1 cellular context compared by ENCODE assay signal in the genomic region with DNA sequence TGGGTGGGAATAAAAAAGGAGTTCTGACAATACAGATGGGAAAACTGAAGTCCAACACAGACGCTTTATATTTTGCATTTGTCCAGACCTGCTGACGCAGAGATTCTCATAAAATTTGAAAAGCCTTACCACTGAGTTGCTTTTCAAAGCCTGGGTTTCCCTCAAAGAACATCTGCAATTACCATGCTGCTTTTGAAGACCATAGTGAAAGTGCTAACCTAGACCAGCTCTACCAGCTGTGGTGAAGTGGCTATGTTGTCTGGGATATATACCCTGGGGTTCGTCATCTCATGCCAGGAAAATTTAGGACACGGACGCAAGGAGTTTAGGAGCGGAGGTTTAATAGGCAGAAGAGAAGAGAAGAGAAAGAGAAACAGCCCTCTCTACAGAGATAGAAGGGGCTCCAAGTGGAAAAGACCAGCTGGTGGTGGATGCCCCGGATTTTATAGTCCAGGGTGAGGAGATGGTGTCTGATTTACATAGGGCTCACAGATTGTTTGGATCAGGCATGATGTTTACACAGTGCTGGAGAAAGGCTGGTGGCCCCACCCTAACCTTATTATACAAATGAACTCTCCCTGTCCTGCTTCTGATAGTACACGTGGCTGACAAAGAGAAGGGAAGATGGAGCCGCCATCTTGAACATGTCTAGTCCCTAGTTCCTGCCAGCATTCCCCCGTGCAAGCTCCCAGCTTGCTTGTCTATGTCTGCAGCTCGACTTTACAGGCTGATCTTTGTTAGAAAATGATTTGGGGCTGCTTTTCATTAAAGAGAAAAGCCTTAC.
TF ChIP-seq lines count a peak whose summit lies in the region.

No MANE protein-coding gene starts in this region.

TF ChIP-seq in K562, 482 proteins besides CTCF, POLR2A, EP300 and RAD21 (continued from another document and continues in another):
- no peak for TF ChIP-seq SOX6 (IDR thresholded peaks at IDR 0.05)
- TF ChIP-seq ESRRA (IDR thresholded peaks at IDR 0.05; ENCODE audit: borderline replicate concordance, low read depth), result no peak
- TF ChIP-seq, protein P1, sequence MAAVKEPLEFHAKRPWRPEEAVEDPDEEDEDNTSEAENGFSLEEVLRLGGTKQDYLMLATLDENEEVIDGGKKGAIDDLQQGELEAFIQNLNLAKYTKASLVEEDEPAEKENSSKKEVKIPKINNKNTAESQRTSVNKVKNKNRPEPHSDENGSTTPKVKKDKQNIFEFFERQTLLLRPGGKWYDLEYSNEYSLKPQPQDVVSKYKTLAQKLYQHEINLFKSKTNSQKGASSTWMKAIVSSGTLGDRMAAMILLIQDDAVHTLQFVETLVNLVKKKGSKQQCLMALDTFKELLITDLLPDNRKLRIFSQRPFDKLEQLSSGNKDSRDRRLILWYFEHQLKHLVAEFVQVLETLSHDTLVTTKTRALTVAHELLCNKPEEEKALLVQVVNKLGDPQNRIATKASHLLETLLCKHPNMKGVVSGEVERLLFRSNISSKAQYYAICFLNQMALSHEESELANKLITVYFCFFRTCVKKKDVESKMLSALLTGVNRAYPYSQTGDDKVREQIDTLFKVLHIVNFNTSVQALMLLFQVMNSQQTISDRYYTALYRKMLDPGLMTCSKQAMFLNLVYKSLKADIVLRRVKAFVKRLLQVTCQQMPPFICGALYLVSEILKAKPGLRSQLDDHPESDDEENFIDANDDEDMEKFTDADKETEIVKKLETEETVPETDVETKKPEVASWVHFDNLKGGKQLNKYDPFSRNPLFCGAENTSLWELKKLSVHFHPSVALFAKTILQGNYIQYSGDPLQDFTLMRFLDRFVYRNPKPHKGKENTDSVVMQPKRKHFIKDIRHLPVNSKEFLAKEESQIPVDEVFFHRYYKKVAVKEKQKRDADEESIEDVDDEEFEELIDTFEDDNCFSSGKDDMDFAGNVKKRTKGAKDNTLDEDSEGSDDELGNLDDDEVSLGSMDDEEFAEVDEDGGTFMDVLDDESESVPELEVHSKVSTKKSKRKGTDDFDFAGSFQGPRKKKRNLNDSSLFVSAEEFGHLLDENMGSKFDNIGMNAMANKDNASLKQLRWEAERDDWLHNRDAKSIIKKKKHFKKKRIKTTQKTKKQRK (IDR thresholded peaks at IDR 0.05; ENCODE audit: borderline replicate concordance, low read depth, low read length), result no peak
- TF ChIP-seq DDX20 (tag; IDR thresholded peaks at IDR 0.05; ENCODE audit: low read depth), result no peak
- no peak for TF ChIP-seq ZNF175 (CRISPR knock-in tag; IDR thresholded peaks at IDR 0.05; ENCODE audit: low read depth)
- TF ChIP-seq, protein P2, sequence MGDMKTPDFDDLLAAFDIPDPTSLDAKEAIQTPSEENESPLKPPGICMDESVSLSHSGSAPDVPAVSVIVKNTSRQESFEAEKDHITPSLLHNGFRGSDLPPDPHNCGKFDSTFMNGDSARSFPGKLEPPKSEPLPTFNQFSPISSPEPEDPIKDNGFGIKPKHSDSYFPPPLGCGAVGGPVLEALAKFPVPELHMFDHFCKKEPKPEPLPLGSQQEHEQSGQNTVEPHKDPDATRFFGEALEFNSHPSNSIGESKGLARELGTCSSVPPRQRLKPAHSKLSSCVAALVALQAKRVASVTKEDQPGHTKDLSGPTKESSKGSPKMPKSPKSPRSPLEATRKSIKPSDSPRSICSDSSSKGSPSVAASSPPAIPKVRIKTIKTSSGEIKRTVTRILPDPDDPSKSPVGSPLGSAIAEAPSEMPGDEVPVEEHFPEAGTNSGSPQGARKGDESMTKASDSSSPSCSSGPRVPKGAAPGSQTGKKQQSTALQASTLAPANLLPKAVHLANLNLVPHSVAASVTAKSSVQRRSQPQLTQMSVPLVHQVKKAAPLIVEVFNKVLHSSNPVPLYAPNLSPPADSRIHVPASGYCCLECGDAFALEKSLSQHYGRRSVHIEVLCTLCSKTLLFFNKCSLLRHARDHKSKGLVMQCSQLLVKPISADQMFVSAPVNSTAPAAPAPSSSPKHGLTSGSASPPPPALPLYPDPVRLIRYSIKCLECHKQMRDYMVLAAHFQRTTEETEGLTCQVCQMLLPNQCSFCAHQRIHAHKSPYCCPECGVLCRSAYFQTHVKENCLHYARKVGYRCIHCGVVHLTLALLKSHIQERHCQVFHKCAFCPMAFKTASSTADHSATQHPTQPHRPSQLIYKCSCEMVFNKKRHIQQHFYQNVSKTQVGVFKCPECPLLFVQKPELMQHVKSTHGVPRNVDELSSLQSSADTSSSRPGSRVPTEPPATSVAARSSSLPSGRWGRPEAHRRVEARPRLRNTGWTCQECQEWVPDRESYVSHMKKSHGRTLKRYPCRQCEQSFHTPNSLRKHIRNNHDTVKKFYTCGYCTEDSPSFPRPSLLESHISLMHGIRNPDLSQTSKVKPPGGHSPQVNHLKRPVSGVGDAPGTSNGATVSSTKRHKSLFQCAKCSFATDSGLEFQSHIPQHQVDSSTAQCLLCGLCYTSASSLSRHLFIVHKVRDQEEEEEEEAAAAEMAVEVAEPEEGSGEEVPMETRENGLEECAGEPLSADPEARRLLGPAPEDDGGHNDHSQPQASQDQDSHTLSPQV (IDR thresholded peaks at IDR 0.05), result peak; percentile 86
- no peak for TF ChIP-seq ZNF224 (CRISPR knock-in tag; IDR thresholded peaks at IDR 0.05)
- no peak for TF ChIP-seq GTF2A2 (tag; IDR thresholded peaks at IDR 0.05)
- no peak for TF ChIP-seq ZNF316 (IDR thresholded peaks at IDR 0.05)
- TF ChIP-seq, protein P3, sequence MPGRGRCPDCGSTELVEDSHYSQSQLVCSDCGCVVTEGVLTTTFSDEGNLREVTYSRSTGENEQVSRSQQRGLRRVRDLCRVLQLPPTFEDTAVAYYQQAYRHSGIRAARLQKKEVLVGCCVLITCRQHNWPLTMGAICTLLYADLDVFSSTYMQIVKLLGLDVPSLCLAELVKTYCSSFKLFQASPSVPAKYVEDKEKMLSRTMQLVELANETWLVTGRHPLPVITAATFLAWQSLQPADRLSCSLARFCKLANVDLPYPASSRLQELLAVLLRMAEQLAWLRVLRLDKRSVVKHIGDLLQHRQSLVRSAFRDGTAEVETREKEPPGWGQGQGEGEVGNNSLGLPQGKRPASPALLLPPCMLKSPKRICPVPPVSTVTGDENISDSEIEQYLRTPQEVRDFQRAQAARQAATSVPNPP (IDR thresholded peaks at IDR 0.05; ENCODE audit: borderline replicate concordance, insufficient read depth, insufficient read length), result no peak
- TF ChIP-seq SMARCE1 (IDR thresholded peaks at IDR 0.05), result no peak
- 0 out of 2 replicates have a peak, but pooled peaks have one; percentile 52 for TF ChIP-seq EHMT2 (IDR thresholded peaks at IDR 0.05)
- no peak for TF ChIP-seq HDAC2 (IDR thresholded peaks at IDR 0.05)
- TF ChIP-seq, protein P4, sequence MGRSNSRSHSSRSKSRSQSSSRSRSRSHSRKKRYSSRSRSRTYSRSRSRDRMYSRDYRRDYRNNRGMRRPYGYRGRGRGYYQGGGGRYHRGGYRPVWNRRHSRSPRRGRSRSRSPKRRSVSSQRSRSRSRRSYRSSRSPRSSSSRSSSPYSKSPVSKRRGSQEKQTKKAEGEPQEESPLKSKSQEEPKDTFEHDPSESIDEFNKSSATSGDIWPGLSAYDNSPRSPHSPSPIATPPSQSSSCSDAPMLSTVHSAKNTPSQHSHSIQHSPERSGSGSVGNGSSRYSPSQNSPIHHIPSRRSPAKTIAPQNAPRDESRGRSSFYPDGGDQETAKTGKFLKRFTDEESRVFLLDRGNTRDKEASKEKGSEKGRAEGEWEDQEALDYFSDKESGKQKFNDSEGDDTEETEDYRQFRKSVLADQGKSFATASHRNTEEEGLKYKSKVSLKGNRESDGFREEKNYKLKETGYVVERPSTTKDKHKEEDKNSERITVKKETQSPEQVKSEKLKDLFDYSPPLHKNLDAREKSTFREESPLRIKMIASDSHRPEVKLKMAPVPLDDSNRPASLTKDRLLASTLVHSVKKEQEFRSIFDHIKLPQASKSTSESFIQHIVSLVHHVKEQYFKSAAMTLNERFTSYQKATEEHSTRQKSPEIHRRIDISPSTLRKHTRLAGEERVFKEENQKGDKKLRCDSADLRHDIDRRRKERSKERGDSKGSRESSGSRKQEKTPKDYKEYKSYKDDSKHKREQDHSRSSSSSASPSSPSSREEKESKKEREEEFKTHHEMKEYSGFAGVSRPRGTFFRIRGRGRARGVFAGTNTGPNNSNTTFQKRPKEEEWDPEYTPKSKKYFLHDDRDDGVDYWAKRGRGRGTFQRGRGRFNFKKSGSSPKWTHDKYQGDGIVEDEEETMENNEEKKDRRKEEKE (IDR thresholded peaks at IDR 0.05; ENCODE audit: borderline replicate concordance in 1 of 2, control insufficient read depth in 1 of 2, low read depth in 2 of 2, low read length in 1 of 2), result no peak
- TF ChIP-seq, protein P5, sequence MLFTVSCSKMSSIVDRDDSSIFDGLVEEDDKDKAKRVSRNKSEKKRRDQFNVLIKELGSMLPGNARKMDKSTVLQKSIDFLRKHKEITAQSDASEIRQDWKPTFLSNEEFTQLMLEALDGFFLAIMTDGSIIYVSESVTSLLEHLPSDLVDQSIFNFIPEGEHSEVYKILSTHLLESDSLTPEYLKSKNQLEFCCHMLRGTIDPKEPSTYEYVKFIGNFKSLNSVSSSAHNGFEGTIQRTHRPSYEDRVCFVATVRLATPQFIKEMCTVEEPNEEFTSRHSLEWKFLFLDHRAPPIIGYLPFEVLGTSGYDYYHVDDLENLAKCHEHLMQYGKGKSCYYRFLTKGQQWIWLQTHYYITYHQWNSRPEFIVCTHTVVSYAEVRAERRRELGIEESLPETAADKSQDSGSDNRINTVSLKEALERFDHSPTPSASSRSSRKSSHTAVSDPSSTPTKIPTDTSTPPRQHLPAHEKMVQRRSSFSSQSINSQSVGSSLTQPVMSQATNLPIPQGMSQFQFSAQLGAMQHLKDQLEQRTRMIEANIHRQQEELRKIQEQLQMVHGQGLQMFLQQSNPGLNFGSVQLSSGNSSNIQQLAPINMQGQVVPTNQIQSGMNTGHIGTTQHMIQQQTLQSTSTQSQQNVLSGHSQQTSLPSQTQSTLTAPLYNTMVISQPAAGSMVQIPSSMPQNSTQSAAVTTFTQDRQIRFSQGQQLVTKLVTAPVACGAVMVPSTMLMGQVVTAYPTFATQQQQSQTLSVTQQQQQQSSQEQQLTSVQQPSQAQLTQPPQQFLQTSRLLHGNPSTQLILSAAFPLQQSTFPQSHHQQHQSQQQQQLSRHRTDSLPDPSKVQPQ (CRISPR knock-in tag; IDR thresholded peaks at IDR 0.05; ENCODE audit: borderline replicate concordance), result no peak
- no peak for TF ChIP-seq SP2 (IDR thresholded peaks at IDR 0.05; ENCODE audit: extremely low read depth, low read depth, low read length, poor library complexity, severe bottlenecking)
- TF ChIP-seq, protein P6, sequence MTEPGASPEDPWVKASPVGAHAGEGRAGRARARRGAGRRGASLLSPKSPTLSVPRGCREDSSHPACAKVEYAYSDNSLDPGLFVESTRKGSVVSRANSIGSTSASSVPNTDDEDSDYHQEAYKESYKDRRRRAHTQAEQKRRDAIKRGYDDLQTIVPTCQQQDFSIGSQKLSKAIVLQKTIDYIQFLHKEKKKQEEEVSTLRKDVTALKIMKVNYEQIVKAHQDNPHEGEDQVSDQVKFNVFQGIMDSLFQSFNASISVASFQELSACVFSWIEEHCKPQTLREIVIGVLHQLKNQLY (CRISPR knock-in tag; conservative IDR thresholded peaks at IDR 0.05), result no peak
- TF ChIP-seq, protein P7, sequence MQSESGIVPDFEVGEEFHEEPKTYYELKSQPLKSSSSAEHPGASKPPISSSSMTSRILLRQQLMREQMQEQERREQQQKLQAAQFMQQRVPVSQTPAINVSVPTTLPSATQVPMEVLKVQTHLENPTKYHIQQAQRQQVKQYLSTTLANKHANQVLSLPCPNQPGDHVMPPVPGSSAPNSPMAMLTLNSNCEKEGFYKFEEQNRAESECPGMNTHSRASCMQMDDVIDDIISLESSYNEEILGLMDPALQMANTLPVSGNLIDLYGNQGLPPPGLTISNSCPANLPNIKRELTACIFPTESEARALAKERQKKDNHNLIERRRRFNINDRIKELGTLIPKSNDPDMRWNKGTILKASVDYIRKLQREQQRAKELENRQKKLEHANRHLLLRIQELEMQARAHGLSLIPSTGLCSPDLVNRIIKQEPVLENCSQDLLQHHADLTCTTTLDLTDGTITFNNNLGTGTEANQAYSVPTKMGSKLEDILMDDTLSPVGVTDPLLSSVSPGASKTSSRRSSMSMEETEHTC (IDR thresholded peaks at IDR 0.05), result no peak
- no peak for TF ChIP-seq SRSF7 (optimal IDR thresholded peaks at IDR 0.05; ENCODE audit: low read depth, low read length)
- TF ChIP-seq, protein P8, sequence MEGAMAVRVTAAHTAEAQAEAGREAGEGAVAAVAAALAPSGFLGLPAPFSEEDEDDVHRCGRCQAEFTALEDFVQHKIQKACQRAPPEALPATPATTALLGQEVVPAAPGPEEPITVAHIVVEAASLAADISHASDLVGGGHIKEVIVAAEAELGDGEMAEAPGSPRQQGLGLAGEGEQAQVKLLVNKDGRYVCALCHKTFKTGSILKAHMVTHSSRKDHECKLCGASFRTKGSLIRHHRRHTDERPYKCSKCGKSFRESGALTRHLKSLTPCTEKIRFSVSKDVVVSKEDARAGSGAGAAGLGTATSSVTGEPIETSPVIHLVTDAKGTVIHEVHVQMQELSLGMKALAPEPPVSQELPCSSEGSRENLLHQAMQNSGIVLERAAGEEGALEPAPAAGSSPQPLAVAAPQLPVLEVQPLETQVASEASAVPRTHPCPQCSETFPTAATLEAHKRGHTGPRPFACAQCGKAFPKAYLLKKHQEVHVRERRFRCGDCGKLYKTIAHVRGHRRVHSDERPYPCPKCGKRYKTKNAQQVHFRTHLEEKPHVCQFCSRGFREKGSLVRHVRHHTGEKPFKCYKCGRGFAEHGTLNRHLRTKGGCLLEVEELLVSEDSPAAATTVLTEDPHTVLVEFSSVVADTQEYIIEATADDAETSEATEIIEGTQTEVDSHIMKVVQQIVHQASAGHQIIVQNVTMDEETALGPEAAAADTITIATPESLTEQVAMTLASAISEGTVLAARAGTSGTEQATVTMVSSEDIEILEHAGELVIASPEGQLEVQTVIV (CRISPR knock-in tag; IDR thresholded peaks at IDR 0.05; ENCODE audit: borderline replicate concordance), result no peak
- no peak for TF ChIP-seq ZNF347 (CRISPR knock-in tag; IDR thresholded peaks at IDR 0.05; ENCODE audit: low read depth)
- TF ChIP-seq, protein P9, sequence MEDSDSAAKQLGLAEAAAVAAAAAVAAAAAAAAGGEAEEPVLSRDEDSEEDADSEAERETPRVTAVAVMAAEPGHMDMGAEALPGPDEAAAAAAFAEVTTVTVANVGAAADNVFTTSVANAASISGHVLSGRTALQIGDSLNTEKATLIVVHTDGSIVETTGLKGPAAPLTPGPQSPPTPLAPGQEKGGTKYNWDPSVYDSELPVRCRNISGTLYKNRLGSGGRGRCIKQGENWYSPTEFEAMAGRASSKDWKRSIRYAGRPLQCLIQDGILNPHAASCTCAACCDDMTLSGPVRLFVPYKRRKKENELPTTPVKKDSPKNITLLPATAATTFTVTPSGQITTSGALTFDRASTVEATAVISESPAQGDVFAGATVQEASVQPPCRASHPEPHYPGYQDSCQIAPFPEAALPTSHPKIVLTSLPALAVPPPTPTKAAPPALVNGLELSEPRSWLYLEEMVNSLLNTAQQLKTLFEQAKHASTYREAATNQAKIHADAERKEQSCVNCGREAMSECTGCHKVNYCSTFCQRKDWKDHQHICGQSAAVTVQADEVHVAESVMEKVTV (CRISPR knock-in tag; IDR thresholded peaks at IDR 0.05), result no peak
- peak; percentile 43; the same call in 1 of the 2 replicates for TF ChIP-seq L3MBTL2 (IDR thresholded peaks at IDR 0.05)
- TF ChIP-seq GABPA (tag; conservative IDR thresholded peaks at IDR 0.05; ENCODE audit: low read depth), result no peak
- no peak for TF ChIP-seq MTA2 (IDR thresholded peaks at IDR 0.05; ENCODE audit: low read depth)
- TF ChIP-seq YY1 (IDR thresholded peaks at IDR 0.05; ENCODE audit: borderline replicate concordance in 1 of 3, control insufficient read depth in 1 of 3, extremely low read depth in 1 of 3, insufficient read depth in 3 of 3, insufficient read length in 1 of 3, insufficient replicate concordance in 2 of 3, low read depth in 1 of 3, low read length in 2 of 3), result peak in 1 of 3 experiments; percentile 72
- no peak for TF ChIP-seq CBX8 (IDR thresholded peaks at IDR 0.05; ENCODE audit: borderline replicate concordance, extremely low read depth, low read depth, low read length, poor library complexity, severe bottlenecking)
- no peak for TF ChIP-seq ZSCAN32 (CRISPR knock-in tag; IDR thresholded peaks at IDR 0.05)
- TF ChIP-seq GABPB1 (CRISPR knock-in tag; IDR thresholded peaks at IDR 0.05), result no peak
